Comparison of ENCODE assay signal across 8 cellular contexts in the genomic region with DNA sequence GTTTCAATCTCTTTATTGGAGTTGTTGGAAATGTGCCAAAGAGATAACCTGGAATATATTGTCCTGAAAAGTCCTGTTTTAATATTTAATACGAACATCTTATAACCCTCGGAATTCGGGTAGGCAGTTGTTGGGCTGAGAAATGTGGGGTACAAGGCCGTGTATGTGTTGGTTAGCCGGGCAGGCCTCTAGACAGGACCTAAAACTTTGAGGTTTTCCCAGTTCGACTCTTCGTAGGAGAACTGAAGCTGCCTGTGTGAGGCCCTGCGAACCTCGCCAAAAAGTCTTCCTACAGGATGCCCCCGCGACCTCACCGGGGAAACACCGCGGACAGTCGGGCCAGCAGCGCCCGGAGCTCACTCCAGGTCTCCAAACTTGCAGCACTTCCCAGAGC. TPM values are rescaled to one million over a fixed set of nuclear protein-coding genes. Genes with fewer than 3 reads are reported as not detected.
DNase-seq lines count a peak whose midpoint lies in the region; ATAC-seq and FAIRE-seq lines count a peak whose summit lies in the region.

No MANE protein-coding gene starts in this region.

- peak overlapping the region; percentile 68 for H3K4me3 ChIP-seq in Jurkat, Clone E6-1 (ENCODE audit: low read length)
- peak overlapping the region; percentile 66 to 85 for H3K4me3 ChIP-seq in neuronal stem cell (ENCODE audit: low read length in 2 of 2)

- H3K4ac ChIP-seq in neuronal stem cell (ENCODE audit: low read length) = no peak overlapping the region

- H3K9me3 ChIP-seq in neuronal stem cell (replicated peaks in 1 of 2; ENCODE audit: control insufficient read depth in 2 of 2, insufficient read depth in 1 of 2, low read depth in 1 of 2, low read length in 2 of 2) = no peaks in the 10 kb centered on the region

- no peak for ATAC-seq in HG03457 (IDR thresholded peaks at IDR 0.05; ENCODE audit: unreplicated experiment)

- peaks cover 5 to 13% of the 10 kb centered on the region in 2 donors for H3K4me1 ChIP-seq in neuronal stem cell (ENCODE audit: control insufficient read depth in 2 of 2, insufficient read depth in 1 of 2, low read depth in 1 of 2, low read length in 2 of 2)

- no peak overlapping the region for H2BK15ac ChIP-seq in neuronal stem cell (ENCODE audit: low read length)

- peak overlapping the region; percentile 88 for H3K9ac ChIP-seq in neuronal stem cell (ENCODE audit: low read depth, low read length, poor library complexity)

- no peak overlapping the region for H3K14ac ChIP-seq in neuronal stem cell (ENCODE audit: low read length)

- no peak overlapping the region for H3K18ac ChIP-seq in neuronal stem cell (ENCODE audit: low read length)

- peak overlapping the region; percentile 94 for H2AFZ ChIP-seq in neuronal stem cell (ENCODE audit: low read length)

- FAIRE-seq in GM19239 (lab: Jason Lieb, UNC) = peak; percentile 47

- H3K27ac ChIP-seq in neuronal stem cell (replicated peaks; ENCODE audit: low read length) = no peak overlapping the region

- no peaks in the 10 kb centered on the region for H3K36me3 ChIP-seq in neuronal stem cell (replicated peaks in 1 of 2; ENCODE audit: control insufficient read depth in 2 of 2, insufficient read depth in 2 of 2, low read length in 2 of 2)

- no peak overlapping the region for H4K8ac ChIP-seq in neuronal stem cell (ENCODE audit: low read depth, low read length)

- WGBS in neuronal stem cell (ENCODE audit: extremely low coverage in 2 of 2, insufficient read length in 2 of 2, insufficient replicate concordance in 1 of 2), 2 donors = no CpG with 5 or more reads among the region's 17 CpGs

- no peak for DNase-seq in GM19239 (ENCODE audit: insufficient read length, low spot score)
- no peak for DNase-seq in Jurkat, Clone E6-1 (ENCODE audit: low read depth, low spot score)
- DNase-seq in dermis microvascular lymphatic vessel endothelial cell (ENCODE audit: low read depth in 2 of 2) = peak; percentile 55 to 83
- DNase-seq in neuronal stem cell (ENCODE audit: low spot score) = no peak
- no peak for DNase-seq in islet precursor cell
- no peak for DNase-seq in DMS53 (lab: John Stamatoyannopoulos, UW)
- DNase-seq in activated gamma-delta T cell treated with Interleukin-2 at 50 U/mL for 16 hours = no peak

- no peak overlapping the region for H4K91ac ChIP-seq in neuronal stem cell (ENCODE audit: low read depth, low read length, poor library complexity)

- H2BK5ac ChIP-seq in neuronal stem cell (ENCODE audit: low read length) = no peak overlapping the region

- H3K27me3 ChIP-seq in neuronal stem cell (ENCODE audit: control insufficient read depth in 3 of 3, insufficient read depth in 3 of 3, low read depth in 1 of 3, low read length in 3 of 3) = peaks cover 0 to 6% (median 0%) of the 10 kb centered on the region in 3 experiments

- H2BK120ac ChIP-seq in neuronal stem cell (ENCODE audit: low read depth, low read length) = no peak overlapping the region

- peaks cover 5% of the 10 kb centered on the region for H3K79me1 ChIP-seq in neuronal stem cell (ENCODE audit: low read depth, low read length)

- H2AK5ac ChIP-seq in neuronal stem cell (ENCODE audit: low read depth, low read length) = no peak overlapping the region

- H3K23ac ChIP-seq in neuronal stem cell (ENCODE audit: low read depth, low read length, poor library complexity) = no peak overlapping the region

- H3K4me2 ChIP-seq in neuronal stem cell (ENCODE audit: insufficient read depth, low read length, poor library complexity, severe bottlenecking) = peak overlapping the region; percentile 98

- H2BK12ac ChIP-seq in neuronal stem cell (ENCODE audit: low read length) = no peak overlapping the region

RNA-seq across cellular contexts. Expression of gene TJP2, which starts 0.6 kb away (rescaled TPM):
- 26.2 TPM for polyA plus RNA-seq in Jurkat, Clone E6-1 (2012; ENCODE audit: insufficient read depth, insufficient read length)
- 45.7 and 54.4 TPM in 2 replicates for total RNA-seq in dermis microvascular lymphatic vessel endothelial cell
- 27.2 TPM for polyA plus RNA-seq in neuronal stem cell (2013, experiment 1 of 2)
- 28.1 TPM for polyA plus RNA-seq in neuronal stem cell (2013, experiment 2 of 2)

Comparison
In these comparisons a context has a peak if more than half of its experiments do, and no peak if none do; other contexts are left out.
1. DNase-seq: peak in dermis microvascular lymphatic vessel endothelial cell (2 of 2); none in GM19239 (single experiment), Jurkat, Clone E6-1 (single experiment), neuronal stem cell (single experiment), islet precursor cell (single experiment), DMS53 (single experiment) and activated gamma-delta T cell treated with Interleukin-2 at 50 U/mL for 16 hours (single experiment).